Comparison of ENCODE assay signal across 28 cellular contexts in genomic region chr10:12832096-12832495, GRCh38.
"Had no signal": no experiment of that assay in that cellular context is flagged by ENCODE, and none has a peak within 500 bp of the region (broad histone marks: within the 10 kb centered on the region; RNA-seq: fewer than 3 reads in every experiment).

No MANE protein-coding gene starts in this region.

- H3K9me3 ChIP-seq: neutrophil, psoas muscle, right lobe of liver, sigmoid colon, suprapubic skin, testis, tibial artery, transverse colon, upper lobe of right lung, vagina had no signal

- FAIRE-seq: small intestine, urothelium cell line had no signal

- H3K27ac ChIP-seq: neutrophil, parathyroid adenoma, psoas muscle, right lobe of liver, sigmoid colon, suprapubic skin, testis, tibial artery, transverse colon, upper lobe of right lung, vagina had no signal

- H3K36me3 ChIP-seq: right lobe of liver, tibial artery, upper lobe of right lung, vagina had no signal

- H3K4me3 ChIP-seq: psoas muscle, right lobe of liver, sigmoid colon, suprapubic skin, testis, tibial artery, transverse colon, upper lobe of right lung, vagina had no signal

- H3K4me1 ChIP-seq: parathyroid adenoma, psoas muscle, right lobe of liver, transverse colon had no signal

- DNase-seq: naive B cell; naive thymus-derived CD8-positive, alpha-beta T cell; nephron progenitor cell; nucleus accumbens; psoas muscle; right lobe of liver; sigmoid colon; small intestine; stimulated activated CD4-positive, alpha-beta T cell treated with anti-CD3 and anti-CD28 coated beads, Interleukin-12 subunit alpha, Interleukin-12 subunit beta, amount 100 ng/mL, for 4 hours; stimulated activated CD4-positive, alpha-beta T cell treated with anti-CD3 and anti-CD28 coated beads, Interleukin-1b, Interleukin-23, amount 100 ng/mL, for 48 hours; stimulated activated CD4-positive, alpha-beta T cell treated with anti-CD3 and anti-CD28 coated beads, Interleukin-4, amount 100 ng/mL, for 1 hour; stimulated activated CD4-positive, alpha-beta T cell treated with anti-CD3 and anti-CD28 coated beads, Interleukin-4, amount 100 ng/mL, for 4 hours; stimulated activated CD8-positive, alpha-beta memory T cell treated with anti-CD3 and anti-CD28 coated beads, Interleukin-4, amount 100 ng/mL, for 48 hours; stimulated activated naive CD4-positive, alpha-beta T cell; stimulated activated naive CD8-positive, alpha-beta T cell treated with anti-CD3 and anti-CD28 coated beads, Interleukin-15, amount 100 ng/mL, for 72 hours; stimulated activated naive CD8-positive, alpha-beta T cell treated with anti-CD3 and anti-CD28 coated beads, Interleukin-15, Interleukin-2, amounts not matched to agents 100 U/mL and 50 U/mL, for 24 hours; substantia nigra; testis; transverse colon; upper lobe of right lung had no signal

- H3K27me3 ChIP-seq: neutrophil, right lobe of liver, sigmoid colon, suprapubic skin, testis, tibial artery, transverse colon, upper lobe of right lung, vagina had no signal

- ATAC-seq: naive thymus-derived CD8-positive, alpha-beta T cell; psoas muscle; right cardiac atrium; right lobe of liver; stimulated activated memory B cell treated with anti-CD40 and anti-IgM and Interleukin-4, amounts not matched to agents 10 μg/mL and 1 μg/mL and 100 μg/mL, for 72 hours; stimulated activated naive CD8-positive, alpha-beta T cell treated with anti-CD3 and anti-CD28 coated beads, Interleukin-15, amount 100 ng/mL, for 72 hours; stimulated activated naive CD8-positive, alpha-beta T cell treated with anti-CD3 and anti-CD28 coated beads, Interleukin-15, Interleukin-2, amounts not matched to agents 100 U/mL and 50 U/mL, for 24 hours; upper lobe of right lung had no signal
